ENCODE assay signal across 8 cellular contexts in genomic region chr4:110484767-110485166, GRCh38. TPM values are rescaled to one million over a fixed set of nuclear protein-coding genes. Genes with fewer than 3 reads are reported as not detected.
DNase-seq lines count a peak whose midpoint lies in the region; ATAC-seq, FAIRE-seq and TF ChIP-seq lines count a peak whose summit lies in the region.

No MANE protein-coding gene starts in this region.

- peak; percentile 69 for DNase-seq in bronchial epithelial cell (ENCODE audit: low read depth)
- peak; percentile 95 for DNase-seq in renal cortical epithelial cell (ENCODE audit: low read depth)
- no peak for DNase-seq in activated CD4-positive, CD25-positive, alpha-beta regulatory T cell (lab: John Stamatoyannopoulos, UW)
- no peak for DNase-seq in DMS53 treated with DMSO at 0.1 percent for 48 hours (lab: John Stamatoyannopoulos, UW; ENCODE audit: unreplicated experiment)
- no peak for DNase-seq in NCI-H1436 treated with DMSO at 0.1 percent for 48 hours (lab: John Stamatoyannopoulos, UW)

- H3K27me3 ChIP-seq in bronchial epithelial cell (ENCODE audit: control insufficient read depth, insufficient read depth, low read length) = no peaks in the 10 kb centered on the region

- no peak for TF ChIP-seq CTCF in bronchial epithelial cell (IDR thresholded peaks at IDR 0.05; ENCODE audit: insufficient read depth, low read length, severe bottlenecking)

- FAIRE-seq in bronchial epithelial cell (lab: Jason Lieb, UNC) = no peak

- H3K36me3 ChIP-seq in bronchial epithelial cell (ENCODE audit: control insufficient read depth, insufficient read depth, low read length) = no peaks in the 10 kb centered on the region

- ATAC-seq in GM18511 (IDR thresholded peaks at IDR 0.05; ENCODE audit: unreplicated experiment) (peak; percentile 37), HG03442 (IDR thresholded peaks at IDR 0.05; ENCODE audit: unreplicated experiment) (peak; percentile 36), HG02840 (IDR thresholded peaks at IDR 0.05; ENCODE audit: low FRiP score, unreplicated experiment) (no peak)

- no peak overlapping the region for H3K4me3 ChIP-seq in bronchial epithelial cell (ENCODE audit: low read depth, low read length)

RNA-seq across cellular contexts. Expression of gene ENPEP, which starts 8.8 kb away (rescaled TPM):
- total RNA-seq in bronchial epithelial cell = not detected in 2 replicates
- 21.9 and 115 TPM in 2 replicates for total RNA-seq in renal cortical epithelial cell

Comparison
In these comparisons a context has a peak if more than half of its experiments do, and no peak if none do; other contexts are left out.
1. DNase-seq: peak in bronchial epithelial cell (single experiment) and renal cortical epithelial cell (single experiment); none in activated CD4-positive, CD25-positive, alpha-beta regulatory T cell (0 of 4), DMS53 treated with DMSO at 0.1 percent for 48 hours (single experiment) and NCI-H1436 treated with DMSO at 0.1 percent for 48 hours (single experiment).
2. RNA of gene ENPEP, which starts 8.8 kb away (total RNA-seq): 21.9 to 115 TPM in renal cortical epithelial cell; not detected in bronchial epithelial cell; every median in the first group is over 10 times any median in the second.